ENCODE assay signal across 1 cellular context in genomic region chr15:80776420-80777045, GRCh38.
TF ChIP-seq lines count a peak whose summit lies in the region.

No MANE protein-coding gene starts in this region.

TF ChIP-seq in HCT116, 20 proteins besides CTCF, POLR2A, EP300 and RAD21 (continued from another document):
- no peak for TF ChIP-seq ZBTB33 (IDR thresholded peaks at IDR 0.05; ENCODE audit: extremely low read depth, insufficient replicate concordance, low read length)
- no peak for TF ChIP-seq MAX (IDR thresholded peaks at IDR 0.05)
- TF ChIP-seq EZH2 (IDR thresholded peaks at IDR 0.05) = no peak
